In genomic region chr6:117906454-117906904, GRCh38 we compare ENCODE assay signal across 8 cellular contexts. TPM values are rescaled to one million over a fixed set of nuclear protein-coding genes. Genes with fewer than 3 reads are reported as not detected.
DNase-seq lines count a peak whose midpoint lies in the region; ATAC-seq and TF ChIP-seq lines count a peak whose summit lies in the region.

No MANE protein-coding gene starts in this region.

- no peak overlapping the region for H3K27ac Mint-ChIP-seq in activated T-cell treated with anti-CD3 and anti-CD28 coated beads, Interleukin-2, amount 50 U/mL, for 24 hours
- H3K27ac Mint-ChIP-seq in activated T-helper 1 cell treated with anti-CD3 and anti-CD28 coated beads, Interleukin-12 subunit alpha, Interleukin-12 subunit beta, Interleukin-2, Interleukin-4 antibody, amounts not matched to agents 30 ng/mL and 10 ng/mL and 1 ng/mL, durations not matched to agents 14 hours and 24 hours and 36 hours, result no peak overlapping the region
- H3K27ac Mint-ChIP-seq in natural killer cell, result no peak overlapping the region

- peaks cover 67% of the 10 kb centered on the region for H3K27me3 Mint-ChIP-seq in activated T-cell treated with anti-CD3 and anti-CD28 coated beads, Interleukin-2, amount 50 U/mL, for 24 hours
- peaks cover 44% of the 10 kb centered on the region for H3K27me3 Mint-ChIP-seq in activated T-helper 1 cell treated with anti-CD3 and anti-CD28 coated beads, Interleukin-12 subunit alpha, Interleukin-12 subunit beta, Interleukin-2, Interleukin-4 antibody, amounts not matched to agents 30 ng/mL and 10 ng/mL and 1 ng/mL, durations not matched to agents 14 hours and 24 hours and 36 hours (ENCODE audit: insufficient read depth)
- peaks cover 52 to 63% of the 10 kb centered on the region in 2 donors for H3K27me3 Mint-ChIP-seq in natural killer cell (ENCODE audit: low read depth in 2 of 2)

- no peak for TF ChIP-seq CTCF in natural killer cell (IDR thresholded peaks at IDR 0.05)

- no peaks in the 10 kb centered on the region for H3K36me3 Mint-ChIP-seq in activated T-cell treated with anti-CD3 and anti-CD28 coated beads, Interleukin-2, amount 50 U/mL, for 24 hours (ENCODE audit: low read depth)
- H3K36me3 Mint-ChIP-seq in activated T-helper 1 cell treated with anti-CD3 and anti-CD28 coated beads, Interleukin-12 subunit alpha, Interleukin-12 subunit beta, Interleukin-2, Interleukin-4 antibody, amounts not matched to agents 30 ng/mL and 10 ng/mL and 1 ng/mL, durations not matched to agents 14 hours and 24 hours and 36 hours (ENCODE audit: low read depth), result no peaks in the 10 kb centered on the region
- H3K36me3 Mint-ChIP-seq in natural killer cell, result no peaks in the 10 kb centered on the region

- DNase-seq in activated T-cell treated with anti-CD3 and anti-CD28 coated beads, Interleukin-2, amount 50 U/mL, for 24 hours, result no peak
- DNase-seq in activated T-cell treated with anti-CD3 and anti-CD28 coated beads for 4 hours, result no peak
- DNase-seq in activated T-helper 1 cell treated with anti-CD3 and anti-CD28 coated beads, Interleukin-12 subunit alpha, Interleukin-12 subunit beta, Interleukin-2, Interleukin-4 antibody, amounts not matched to agents 30 ng/mL and 10 ng/mL and 1 ng/mL, durations not matched to agents 14 hours and 24 hours and 36 hours (ENCODE audit: low spot score), result no peak
- DNase-seq in natural killer cell, result no peak
- no peak for DNase-seq in activated CD8-positive, alpha-beta memory T cell treated with anti-CD3 and anti-CD28 coated beads for 24 hours
- DNase-seq in HUDEP-2 (lab: John Stamatoyannopoulos, UW; ENCODE audit: unreplicated experiment in 76 of 76), result no peak
- DNase-seq in AG20443 (ENCODE audit: low spot score), result no peak

- H3K4me1 Mint-ChIP-seq in activated T-cell treated with anti-CD3 and anti-CD28 coated beads, Interleukin-2, amount 50 U/mL, for 24 hours (ENCODE audit: low read depth), result peaks cover 4% of the 10 kb centered on the region
- H3K4me1 Mint-ChIP-seq in activated T-helper 1 cell treated with anti-CD3 and anti-CD28 coated beads, Interleukin-12 subunit alpha, Interleukin-12 subunit beta, Interleukin-2, Interleukin-4 antibody, amounts not matched to agents 30 ng/mL and 10 ng/mL and 1 ng/mL, durations not matched to agents 14 hours and 24 hours and 36 hours (ENCODE audit: low read depth), result no peaks in the 10 kb centered on the region
- H3K4me1 Mint-ChIP-seq in natural killer cell, result no peaks in the 10 kb centered on the region

- no peaks in the 10 kb centered on the region for H3K9me3 Mint-ChIP-seq in activated T-cell treated with anti-CD3 and anti-CD28 coated beads, Interleukin-2, amount 50 U/mL, for 24 hours
- H3K9me3 Mint-ChIP-seq in activated T-helper 1 cell treated with anti-CD3 and anti-CD28 coated beads, Interleukin-12 subunit alpha, Interleukin-12 subunit beta, Interleukin-2, Interleukin-4 antibody, amounts not matched to agents 30 ng/mL and 10 ng/mL and 1 ng/mL, durations not matched to agents 14 hours and 24 hours and 36 hours, result no peaks in the 10 kb centered on the region
- no peaks in the 10 kb centered on the region for H3K9me3 Mint-ChIP-seq in natural killer cell

- H3K4me3 Mint-ChIP-seq in activated T-cell treated with anti-CD3 and anti-CD28 coated beads, Interleukin-2, amount 50 U/mL, for 24 hours, result peak overlapping the region; percentile 62
- peak overlapping the region; percentile 56 for H3K4me3 Mint-ChIP-seq in activated T-helper 1 cell treated with anti-CD3 and anti-CD28 coated beads, Interleukin-12 subunit alpha, Interleukin-12 subunit beta, Interleukin-2, Interleukin-4 antibody, amounts not matched to agents 30 ng/mL and 10 ng/mL and 1 ng/mL, durations not matched to agents 14 hours and 24 hours and 36 hours
- H3K4me3 Mint-ChIP-seq in natural killer cell, result peak overlapping the region; percentile 84

- ATAC-seq in HG02970 (IDR thresholded peaks at IDR 0.05; ENCODE audit: low FRiP score, unreplicated experiment) (peak; percentile 2), natural killer cell (no peak)

- intact Hi-C loops in activated T-helper 1 cell treated with anti-CD3 and anti-CD28 coated beads, Interleukin-12 subunit alpha, Interleukin-12 subunit beta, Interleukin-2, Interleukin-4 antibody, amounts not matched to agents 30 ng/mL and 10 ng/mL and 1 ng/mL, durations not matched to agents 14 hours and 24 hours and 36 hours (cut with micrococcal nuclease), result no loop called here
- intact Hi-C loops in natural killer cell (cut with micrococcal nuclease), result no loop called here

RNA-seq across cellular contexts. Expression of gene SLC35F1, which starts 0.6 kb away (rescaled TPM):
- not detected in 2 replicates for total RNA-seq in activated T-helper 1 cell treated with anti-CD3 and anti-CD28 coated beads, Interleukin-12 subunit alpha, Interleukin-12 subunit beta, Interleukin-2, Interleukin-4 antibody, amounts not matched to agents 30 ng/mL and 10 ng/mL and 1 ng/mL, durations not matched to agents 14 hours and 24 hours and 36 hours
- not detected for total RNA-seq in natural killer cell
